ENCODE assay signal across 24 cellular contexts in genomic region chr7:81446212-81446611, GRCh38.
"Had no signal": no experiment of that assay in that cellular context is flagged by ENCODE, and none has a peak within 500 bp of the region (broad histone marks: within the 10 kb centered on the region; RNA-seq: fewer than 3 reads in every experiment).

No MANE protein-coding gene starts in this region.

- H3K9ac ChIP-seq: neural progenitor cell had no signal

- H3K4me1 ChIP-seq: lower lobe of right lung, neural progenitor cell, prostate gland, right atrium auricular region, tibial nerve, upper lobe of left lung had no signal

- H3K9me3 ChIP-seq: lower lobe of right lung, prostate gland, right atrium auricular region, thoracic aorta, tibial nerve, upper lobe of left lung had no signal

- H3K27ac Mint-ChIP-seq: immature natural killer cell; memory B cell; naive thymus-derived CD4-positive, alpha-beta T cell; nephron; neural progenitor cell; stimulated activated memory B cell treated with anti-CD40 and anti-IgM and Interleukin-4, amounts not matched to agents 10 μg/mL and 1 μg/mL and 100 μg/mL, for 72 hours had no signal

- H3K27me3 ChIP-seq: neural progenitor cell, right atrium auricular region, tibial nerve, upper lobe of left lung had no signal

- H3K4me1 Mint-ChIP-seq: immature natural killer cell; memory B cell; naive thymus-derived CD4-positive, alpha-beta T cell; stimulated activated memory B cell treated with anti-CD40 and anti-IgM and Interleukin-4, amounts not matched to agents 10 μg/mL and 1 μg/mL and 100 μg/mL, for 72 hours had no signal

- H3K36me3 Mint-ChIP-seq: immature natural killer cell; memory B cell; naive thymus-derived CD4-positive, alpha-beta T cell; neural progenitor cell; stimulated activated memory B cell treated with anti-CD40 and anti-IgM and Interleukin-4, amounts not matched to agents 10 μg/mL and 1 μg/mL and 100 μg/mL, for 72 hours had no signal

- H3K4me3 ChIP-seq: dorsolateral prefrontal cortex, lower lobe of right lung, neural progenitor cell, prostate gland, right atrium auricular region, thoracic aorta, tibial nerve, upper lobe of left lung had no signal

- H3K27me3 Mint-ChIP-seq: memory B cell; naive thymus-derived CD4-positive, alpha-beta T cell; stimulated activated memory B cell treated with anti-CD40 and anti-IgM and Interleukin-4, amounts not matched to agents 10 μg/mL and 1 μg/mL and 100 μg/mL, for 72 hours had no signal

- H3K4me2 ChIP-seq: neural progenitor cell had no signal

- FAIRE-seq: colon, urothelium cell line had no signal

- H3K27ac ChIP-seq: dorsolateral prefrontal cortex, lower lobe of right lung, neural progenitor cell, prostate gland, right atrium auricular region, thoracic aorta, tibial nerve, upper lobe of left lung had no signal

- H2AFZ ChIP-seq: neural progenitor cell had no signal

- H3K9me3 Mint-ChIP-seq: nephron; neural progenitor cell; stimulated activated memory B cell treated with anti-CD40 and anti-IgM and Interleukin-4, amounts not matched to agents 10 μg/mL and 1 μg/mL and 100 μg/mL, for 72 hours had no signal

- ATAC-seq: left ventricle myocardium superior; lower lobe of right lung; naive thymus-derived CD4-positive, alpha-beta T cell; sciatic nerve; stimulated activated memory B cell treated with anti-CD40 and anti-IgM and Interleukin-4, amounts not matched to agents 10 μg/mL and 1 μg/mL and 100 μg/mL, for 72 hours; stimulated activated naive CD8-positive, alpha-beta T cell treated with anti-CD3 and anti-CD28 coated beads, Interleukin-15, Interleukin-2, amounts not matched to agents 100 U/mL and 50 U/mL, for 24 hours had no signal

- H3K4me3 Mint-ChIP-seq: immature natural killer cell; memory B cell; naive thymus-derived CD4-positive, alpha-beta T cell; nephron; neural progenitor cell; stimulated activated memory B cell treated with anti-CD40 and anti-IgM and Interleukin-4, amounts not matched to agents 10 μg/mL and 1 μg/mL and 100 μg/mL, for 72 hours had no signal

- DNase-seq: dorsolateral prefrontal cortex; effector CD4-positive, alpha-beta T cell; hypothalamus; immature natural killer cell; islet precursor cell; left ventricle myocardium superior; lower lobe of right lung; midbrain; naive thymus-derived CD4-positive, alpha-beta T cell; stimulated activated CD4-positive, alpha-beta T cell treated with anti-CD3 and anti-CD28 coated beads, Interleukin-2, amount 100 ng/mL, for 24 hours; stimulated activated CD4-positive, alpha-beta T cell treated with anti-CD3 and anti-CD28 coated beads, Interleukin-4, amount 100 ng/mL, for 4 hours; stimulated activated naive CD8-positive, alpha-beta T cell treated with anti-CD3 and anti-CD28 coated beads, Interleukin-15, Interleukin-2, amounts not matched to agents 100 U/mL and 50 U/mL, for 24 hours; upper lobe of left lung had no signal

- H3K36me3 ChIP-seq: lower lobe of right lung, neural progenitor cell, prostate gland, right atrium auricular region, thoracic aorta, tibial nerve, upper lobe of left lung had no signal
